ENCODE assay signal across 25 cellular contexts in genomic region chr9:127083598-127083997, GRCh38. TPM values are rescaled to one million over a fixed set of nuclear protein-coding genes. Genes with fewer than 3 reads are reported as not detected.
A peak's percentile ranks its signal among the peaks of the same experiment; 100 is the strongest.
DNase-seq lines count a peak whose midpoint lies in the region; ATAC-seq, FAIRE-seq and TF ChIP-seq lines count a peak whose summit lies in the region.
"Had no signal": no experiment of that assay in that cellular context is flagged by ENCODE, and none has a peak within 500 bp of the region (broad histone marks: within the 10 kb centered on the region; RNA-seq: fewer than 3 reads in every experiment).

No MANE protein-coding gene starts in this region.

- POLR2A ChIA-PET in HepG2 (lab: Yijun Ruan, JAX): no interaction called here

- TF ChIP-seq POLR2A in HepG2 (IDR thresholded peaks at IDR 0.05; ENCODE audit: insufficient read depth in 1 of 2, low read depth in 2 of 2, low read length in 2 of 2) (no peak), right lobe of liver (IDR thresholded peaks at IDR 0.05) (no peak)

- H3K4me3 ChIP-seq in HepG2 (replicated peaks in 1 of 3; ENCODE audit: insufficient read depth in 1 of 3, low read depth in 2 of 3, low read length in 3 of 3): no peak overlapping the region
- no peak overlapping the region for H3K4me3 ChIP-seq in right lobe of liver
- H3K4me3 ChIP-seq in adipocyte (ENCODE audit: low read length): no peak overlapping the region
- no peak overlapping the region for H3K4me3 ChIP-seq in lower lobe of right lung
- H3K4me3 ChIP-seq: MG63, SK-N-MC had no signal

- FAIRE-seq in HepG2 (lab: Jason Lieb, UNC): no peak
- FAIRE-seq: HTR-8/SVneo, RCC 7860 had no signal

- TF ChIP-seq CTCF in HepG2 (CRISPR knock-in tag; IDR thresholded peaks at IDR 0.05) (no peak), right lobe of liver (IDR thresholded peaks at IDR 0.05) (no peak), lower lobe of right lung (IDR thresholded peaks at IDR 0.05) (no peak), GM13976 (IDR thresholded peaks at IDR 0.05; ENCODE audit: borderline replicate concordance, control extremely low read depth, extremely low read depth, insufficient read depth, missing control alignments) (no peak)

- ATAC-seq in HepG2: no peak; the same call in 2 of the 3 replicates
- ATAC-seq in right lobe of liver: no peak
- peak; percentile 26 to 36 for ATAC-seq in lower lobe of right lung
- ATAC-seq in HG02610 (IDR thresholded peaks at IDR 0.05; ENCODE audit: unreplicated experiment): no peak

- in situ Hi-C loops in HepG2 (cut with HindIII; ENCODE audit: extremely low pct_ligation_motif_present, low pct_unique_long_range_greater_than_20kb): no loop called here
- in situ Hi-C loops in GM13976 (cut with MboI; ENCODE audit: low sequenced_read_pairs, unreplicated experiment): no loop called here

- no peak overlapping the region for H3K9ac ChIP-seq in HepG2 (ENCODE audit: insufficient read depth, low read depth, low read length)
- H3K9ac ChIP-seq in adipocyte (ENCODE audit: low read length): no peak overlapping the region

- H3K9me3 ChIP-seq in HepG2 (ENCODE audit: low read length) (no peaks in the 10 kb centered on the region), right lobe of liver (no peaks in the 10 kb centered on the region), adipocyte (ENCODE audit: control insufficient read depth, low read length) (peaks cover 6% of the 10 kb centered on the region), lower lobe of right lung (no peaks in the 10 kb centered on the region)
- H3K9me3 ChIP-seq: MG63 had no signal

- H4K20me1 ChIP-seq in HepG2 (ENCODE audit: insufficient read depth, low read length): no peaks in the 10 kb centered on the region

- intact Hi-C loops in HepG2 (cut with micrococcal nuclease; ENCODE audit: unreplicated experiment): no loop called here
- intact Hi-C loops in right lobe of liver (cut with DNase I): no loop called here
- intact Hi-C loops in lower lobe of right lung (cut with DNase I): no loop called here

- WGBS in HepG2 (ENCODE audit: low lambda C conversion rate): 20% methylated on average over 1 of the region's 1 CpG
- WGBS in right lobe of liver (ENCODE audit: insufficient coverage, low coverage, low lambda C conversion rate, missing lambda C conversion rate): 71% methylated on average over 1 of the region's 1 CpG

- H3K4me2 ChIP-seq in HepG2 (ENCODE audit: low read depth, low read length): no peak overlapping the region

- no TSS peak for BruUV-seq in HepG2 (replicated peaks; lab: Mats Ljungman, UMichigan)

- peaks cover 17% of the 10 kb centered on the region for H3K4me1 ChIP-seq in HepG2 (ENCODE audit: insufficient read depth, low read length)
- H3K4me1 ChIP-seq in right lobe of liver: no peaks in the 10 kb centered on the region
- peaks cover 5% of the 10 kb centered on the region for H3K4me1 ChIP-seq in adipocyte (ENCODE audit: control insufficient read depth, insufficient read depth, low read length)
- H3K4me1 ChIP-seq in lower lobe of right lung: peaks cover 4% of the 10 kb centered on the region

- DNase-seq in HepG2 (ENCODE audit: low spot score): no peak
- no peak for DNase-seq in right lobe of liver
- DNase-seq in adipocyte (ENCODE audit: low read depth): peak; percentile 45
- DNase-seq in lower lobe of right lung: no peak
- DNase-seq in activated T-cell treated with anti-CD3 and anti-CD28 coated beads for 4 hours: no peak
- DNase-seq in EL: no peak
- no peak for DNase-seq in GM13976 (ENCODE audit: low spot score)
- DNase-seq: AML-193, DMS79, H7, Kasumi-1, MG63, NCI-H1048, NCI-H1436, NCI-H2081 treated with DMSO at 0.1 percent for 48 hours, NCI-H446 treated with DMSO at 0.1 percent for 48 hours, NCI-H69, SHP77 had no signal

- H3K27ac ChIP-seq in HepG2 (ENCODE audit: extremely low read length, insufficient read depth, low read length) (no peak overlapping the region), right lobe of liver (no peak overlapping the region), lower lobe of right lung (no peak overlapping the region)
- H3K27ac ChIP-seq: C4-2B, HL-60, SK-N-MC had no signal

- H3K36me3 ChIP-seq in HepG2 (replicated peaks in 1 of 2; ENCODE audit: control insufficient read depth in 1 of 2, insufficient read depth in 2 of 2, low read length in 2 of 2) (no peaks in the 10 kb centered on the region), right lobe of liver (no peaks in the 10 kb centered on the region), adipocyte (ENCODE audit: control insufficient read depth, insufficient read depth, low read length, severe bottlenecking) (peaks cover 20% of the 10 kb centered on the region), lower lobe of right lung (peaks cover 12% of the 10 kb centered on the region)
- H3K36me3 ChIP-seq: MG63 had no signal

- CTCF ChIA-PET in HepG2 (lab: Yijun Ruan, JAX; ENCODE audit: low intra/inter-chr PET ratio, low total read pairs): no interaction called here

- no peaks in the 10 kb centered on the region for H3K27me3 ChIP-seq in HepG2 (ENCODE audit: control insufficient read depth in 1 of 2, insufficient read depth in 2 of 2, low read length in 2 of 2)
- no peaks in the 10 kb centered on the region for H3K27me3 ChIP-seq in right lobe of liver
- H3K27me3 ChIP-seq in adipocyte (replicated peaks; ENCODE audit: control insufficient read depth, insufficient read depth, low read length): no peaks in the 10 kb centered on the region
- no peaks in the 10 kb centered on the region for H3K27me3 ChIP-seq in lower lobe of right lung (ENCODE audit: low read depth)
- H3K27me3 ChIP-seq: MG63 had no signal

- H3K79me2 ChIP-seq in HepG2 (ENCODE audit: insufficient read depth, low read length): no peaks in the 10 kb centered on the region

- no peak overlapping the region for H2AFZ ChIP-seq in HepG2 (ENCODE audit: low read length)

- TF ChIP-seq EP300 in HepG2 (IDR thresholded peaks at IDR 0.05; ENCODE audit: low read depth in 2 of 2, low read length in 2 of 2) (no peak), HepG2 (CRISPR knock-in tag; IDR thresholded peaks at IDR 0.05; ENCODE audit: borderline replicate concordance) (no peak)

- TF ChIP-seq RAD21 in HepG2 (CRISPR knock-in tag; IDR thresholded peaks at IDR 0.05): no peak

TF ChIP-seq in HepG2, 621 proteins besides CTCF, POLR2A, EP300 and RAD21 (continues in another document):
- TF ChIP-seq GMEB1 (CRISPR knock-in tag; IDR thresholded peaks at IDR 0.05; ENCODE audit: borderline replicate concordance) (no peak), ZNF574 (CRISPR knock-in tag; IDR thresholded peaks at IDR 0.05) (no peak)

RNA-seq across cellular contexts. Expression of gene ANGPTL2, which starts 38.8 kb away (rescaled TPM):
- total RNA-seq in HepG2 (2016; rRNA removed; fragmentation: Illumina TruSeq; extraction: Trizol) (0.35 and 0.91 TPM in 2 replicates), right lobe of liver (1 to 10 TPM; 2.1 to 6.3 (median 3.0) TPM), lower lobe of right lung (11.4 TPM)
- 0.09 TPM in 1 of 2 replicates, not detected in the other for total RNA-seq in HepG2 (2016; cell fraction: cytosol; rRNA removed; fragmentation: Illumina TruSeq; extraction: Trizol; ENCODE audit: low read depth)
- total RNA-seq in HepG2 (2016; cell fraction: insoluble cytoplasmic fraction; rRNA removed; fragmentation: Illumina TruSeq; extraction: Trizol): 0.49 and 1.4 TPM in 2 replicates
- 0.55 and 0.59 TPM in 2 replicates for total RNA-seq in HepG2 (2016; cell fraction: membrane; rRNA removed; fragmentation: Illumina TruSeq; extraction: Trizol)
- total RNA-seq in HepG2 (2016; cell fraction: nucleus; rRNA removed; fragmentation: Illumina TruSeq; extraction: Trizol): 1.2 and 2.2 TPM in 2 replicates
- polyA plus RNA-seq in HepG2 (2011; rRNA removed): 21.0 and 40.2 TPM in 2 replicates
- polyA plus RNA-seq in HepG2 (2011; cell fraction: cytosol; rRNA removed): 14.1 and 24.9 TPM in 2 replicates
- polyA plus RNA-seq in HepG2 (2011; cell fraction: nucleus; rRNA removed): 16.8 and 26.7 TPM in 2 replicates
- polyA plus RNA-seq in HepG2 (2012): 27.5 and 38.6 TPM in 2 replicates
- 0.19 and 0.24 TPM in 2 replicates for polyA plus RNA-seq in HepG2 (2016; cell fraction: cytosol; fragmentation: Illumina TruSeq; extraction: Trizol; ENCODE audit: low read depth)
- polyA plus RNA-seq in HepG2 (2016; cell fraction: insoluble cytoplasmic fraction; fragmentation: Illumina TruSeq; extraction: Trizol; ENCODE audit: low read depth): 0.60 and 0.63 TPM in 2 replicates
- 0.50 and 0.89 TPM in 2 replicates for polyA plus RNA-seq in HepG2 (2016; cell fraction: membrane; fragmentation: Illumina TruSeq; extraction: Trizol; ENCODE audit: low read depth)
- polyA plus RNA-seq in HepG2 (2016; cell fraction: nucleus; fragmentation: Illumina TruSeq; extraction: Trizol; ENCODE audit: insufficient read depth, low read depth): 1.8 and 2.3 TPM in 2 replicates
- polyA minus RNA-seq in HepG2 (2011; rRNA and poly(A)+ RNA removed; ENCODE audit: low replicate concordance): 0.09 and 16.6 TPM in 2 replicates
- polyA minus RNA-seq in HepG2 (2011; cell fraction: cytosol; rRNA and poly(A)+ RNA removed): 7.1 and 18.4 TPM in 2 replicates
- polyA minus RNA-seq in HepG2 (2011; cell fraction: nucleus; rRNA and poly(A)+ RNA removed): 7.3 and 9.9 TPM in 2 replicates
- total RNA-seq: OCI-LY7 had no signal

Comparison
In these comparisons a context has a peak if more than half of its experiments do, and no peak if none do; other contexts are left out.
1. ATAC-seq: peak in lower lobe of right lung (2 of 2); none in HepG2 (single experiment), right lobe of liver (0 of 4) and HG02610 (single experiment).